ENCODE assay signal across 8 cellular contexts in genomic region chr7:64098-64521, GRCh38.
DNase-seq lines count a peak whose midpoint lies in the region; ATAC-seq and TF ChIP-seq lines count a peak whose summit lies in the region.

No MANE protein-coding gene starts in this region.

- H3K27ac ChIP-seq in HUES48 (ENCODE audit: low read depth, low read length) (peak overlapping the region; percentile 10), neutrophil (peak overlapping the region; percentile 67)

- H3K9ac ChIP-seq in HUES48 (ENCODE audit: low read depth, low read length): no peak overlapping the region

- H3K4me3 ChIP-seq in HUES48 (ENCODE audit: low read depth, low read length) (no peak overlapping the region), fibroblast of the aortic adventitia (ENCODE audit: low read depth, low read length) (no peak overlapping the region), neutrophil (ENCODE audit: low read depth in 1 of 2, low read length in 1 of 2) (no peak overlapping the region)

- H3K9me3 ChIP-seq in HUES48 (ENCODE audit: control insufficient read depth, insufficient read depth, low read length): no peaks in the 10 kb centered on the region
- H3K9me3 ChIP-seq in neutrophil: no peaks in the 10 kb centered on the region

- no peaks in the 10 kb centered on the region for H3K36me3 ChIP-seq in HUES48 (ENCODE audit: control insufficient read depth, insufficient read depth, low read length)
- no peaks in the 10 kb centered on the region for H3K36me3 ChIP-seq in neutrophil

- H3K4me1 ChIP-seq in HUES48 (ENCODE audit: control insufficient read depth, insufficient read depth, low read length) (peaks cover 8% of the 10 kb centered on the region), neutrophil (ENCODE audit: control insufficient read depth in 1 of 2, insufficient read depth in 1 of 2, low read depth in 1 of 2, low read length in 1 of 2) (peaks cover 24 to 34% of the 10 kb centered on the region in 2 experiments)

- peak; percentile 78 for TF ChIP-seq CTCF in fibroblast of the aortic adventitia (IDR thresholded peaks at IDR 0.05; ENCODE audit: insufficient read depth, low read length)
- no peak for TF ChIP-seq CTCF in neutrophil (IDR thresholded peaks at IDR 0.05)

- no peak for ATAC-seq in HG03460 (IDR thresholded peaks at IDR 0.05; ENCODE audit: unreplicated experiment)
- ATAC-seq in HG03571 (IDR thresholded peaks at IDR 0.05; ENCODE audit: unreplicated experiment): no peak

- H3K27me3 ChIP-seq in HUES48 (ENCODE audit: control insufficient read depth, insufficient read depth, low read length) (no peaks in the 10 kb centered on the region), neutrophil (no peaks in the 10 kb centered on the region)

- peak; percentile 75 for DNase-seq in D341Med (ENCODE audit: low spot score)
- peak; percentile 67 for DNase-seq in SK-N-DZ (ENCODE audit: low spot score)
- DNase-seq in fibroblast of the aortic adventitia (ENCODE audit: low read depth): peak; percentile 80
- no peak for DNase-seq in NCI-H2029 (lab: John Stamatoyannopoulos, UW)
